ENCODE assay signal across 24 cellular contexts in genomic region chr3:114834175-114834940, GRCh38.
"Had no signal": no experiment of that assay in that cellular context is flagged by ENCODE, and none has a peak within 500 bp of the region (broad histone marks: within the 10 kb centered on the region; RNA-seq: fewer than 3 reads in every experiment).

No MANE protein-coding gene starts in this region.

- DNase-seq: colonic mucosa; effector memory CD4-positive, alpha-beta T cell; foreskin melanocyte; glutamatergic neuron; heart right ventricle; hypothalamus; immature natural killer cell; islet precursor cell; kidney glomerular epithelial cell; left colon; left ventricle myocardium superior; lower lobe of right lung; naive B cell; stimulated activated CD4-positive, alpha-beta T cell treated with anti-CD3 and anti-CD28 coated beads, Interleukin-2, amount 100 ng/mL, for 24 hours; stimulated activated CD4-positive, alpha-beta T cell treated with anti-CD3 and anti-CD28 coated beads, Interleukin-4, amount 100 ng/mL, for 24 hours; stimulated activated naive CD4-positive, alpha-beta T cell treated with Interleukin-2 at 50 U/mL for 16 hours; stomach; thyroid gland had no signal

- H3K27ac ChIP-seq: colonic mucosa, esophagus muscularis mucosa, heart right ventricle, lower lobe of right lung, neural progenitor cell, parathyroid adenoma, stomach, thyroid gland had no signal

- H3K4me2 ChIP-seq: neural progenitor cell had no signal

- H3K27me3 ChIP-seq: colonic mucosa, esophagus muscularis mucosa, heart right ventricle, neural progenitor cell, stomach, thyroid gland had no signal

- H3K79me2 ChIP-seq: parathyroid adenoma had no signal

- H3K9me3 ChIP-seq: colonic mucosa, esophagus muscularis mucosa, heart right ventricle, lower lobe of right lung, stomach, thyroid gland had no signal

- H2AFZ ChIP-seq: neural progenitor cell, parathyroid adenoma had no signal

- H3K36me3 ChIP-seq: colonic mucosa, esophagus muscularis mucosa, lower lobe of right lung, neural progenitor cell, stomach, thyroid gland had no signal

- H3K9ac ChIP-seq: neural progenitor cell, parathyroid adenoma had no signal

- H3K4me3 ChIP-seq: colonic mucosa, esophagus muscularis mucosa, heart right ventricle, lower lobe of right lung, neural progenitor cell, stomach, thyroid gland had no signal

- H3K4me1 ChIP-seq: colonic mucosa, lower lobe of right lung, parathyroid adenoma had no signal

- ATAC-seq: heart right ventricle; left colon; left ventricle myocardium superior; lower lobe of right lung; natural killer cell treated with Interleukin-12 subunit alpha and Interleukin-12 subunit beta and Interleukin-15 and Interleukin-18, amount 100 ng/mL, for 72 hours; sciatic nerve; stimulated activated effector memory CD8-positive, alpha-beta T cell treated with anti-CD3 and anti-CD28 coated beads, Interleukin-12 subunit alpha, Interleukin-12 subunit beta, amount 100 ng/mL, for 72 hours had no signal
